Comparison of ENCODE assay signal across 1 cellular context in the genomic region with DNA sequence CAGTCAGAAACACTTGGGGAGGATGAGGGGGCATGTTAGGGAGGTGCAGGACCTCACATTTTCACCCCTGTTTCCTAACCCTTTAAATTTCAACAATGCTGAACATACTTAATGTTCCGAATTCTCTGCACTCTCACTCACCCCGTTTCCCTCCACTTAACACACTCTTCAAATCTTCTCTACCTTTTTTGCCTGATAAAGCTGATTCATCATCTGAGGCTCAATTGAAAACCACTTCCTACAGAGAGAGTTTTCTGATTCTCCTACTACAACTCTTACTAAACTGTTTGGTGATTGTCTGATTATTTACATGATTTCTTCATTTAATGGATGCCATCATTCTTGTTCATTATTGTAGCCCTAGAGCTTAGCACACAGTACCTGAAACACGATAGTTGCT.
TF ChIP-seq lines count a peak whose summit lies in the region.

No MANE protein-coding gene starts in this region.

TF ChIP-seq in K562, 482 proteins besides CTCF, POLR2A, EP300 and RAD21 (continued from another document):
- TF ChIP-seq GTF2F1 (IDR thresholded peaks at IDR 0.05; ENCODE audit: low read depth, low read length) (no peak), NFATC3 (IDR thresholded peaks at IDR 0.05) (no peak)
TF ChIP-seq in K562: peak in this region for 3.
